ENCODE assay signal across 24 cellular contexts in genomic region chr2:64563436-64563938, GRCh38. TPM values are rescaled to one million over a fixed set of nuclear protein-coding genes. Genes with fewer than 3 reads are reported as not detected.
DNase-seq lines count a peak whose midpoint lies in the region; ATAC-seq, FAIRE-seq and TF ChIP-seq lines count a peak whose summit lies in the region.
"Had no signal": no experiment of that assay in that cellular context is flagged by ENCODE, and none has a peak within 500 bp of the region (broad histone marks: within the 10 kb centered on the region; RNA-seq: fewer than 3 reads in every experiment).

No MANE protein-coding gene starts in this region.

- TF ChIP-seq RAD21 in HepG2 (CRISPR knock-in tag; IDR thresholded peaks at IDR 0.05) = no peak

- no peak for ATAC-seq in HepG2
- no peak for ATAC-seq in right lobe of liver
- ATAC-seq in HG03159 (IDR thresholded peaks at IDR 0.05; ENCODE audit: unreplicated experiment) = no peak
- ATAC-seq: HCT116 had no signal

- TF ChIP-seq EP300 in HepG2 (IDR thresholded peaks at IDR 0.05; ENCODE audit: low read depth in 2 of 2, low read length in 2 of 2) (no peak), HepG2 (CRISPR knock-in tag; IDR thresholded peaks at IDR 0.05; ENCODE audit: borderline replicate concordance) (no peak)

- H3K9me3 ChIP-seq in HepG2 (ENCODE audit: low read length) (no peaks in the 10 kb centered on the region), right lobe of liver (no peaks in the 10 kb centered on the region), adipocyte (ENCODE audit: control insufficient read depth, low read length) (no peaks in the 10 kb centered on the region)
- H3K9me3 ChIP-seq: BLaER1 treated with 17β-estradiol and CSF1 and Interleukin-3, amounts not matched to agents 10 nM and 100 nM had no signal

- no peaks in the 10 kb centered on the region for H3K27me3 ChIP-seq in HepG2 (ENCODE audit: control insufficient read depth in 1 of 2, insufficient read depth in 2 of 2, low read length in 2 of 2)
- H3K27me3 ChIP-seq in right lobe of liver = no peaks in the 10 kb centered on the region
- H3K27me3 ChIP-seq in adipocyte (replicated peaks; ENCODE audit: control insufficient read depth, insufficient read depth, low read length) = no peaks in the 10 kb centered on the region
- H3K27me3 ChIP-seq: BLaER1 treated with 17β-estradiol and CSF1 and Interleukin-3, amounts not matched to agents 10 nM and 100 nM had no signal

- FAIRE-seq in HepG2 (lab: Jason Lieb, UNC) = no peak
- FAIRE-seq: G401.6, GM12892, GM18507, HTR-8/SVneo had no signal

- H3K4me3 Mint-ChIP-seq in endothelial cell (ENCODE audit: unreplicated experiment) = no peak overlapping the region
- H3K4me3 Mint-ChIP-seq: B cell; CD4-positive, CD25-positive, alpha-beta regulatory T cell; CD8-positive, alpha-beta memory T cell; HFFc6; IgD-negative memory B cell had no signal

- H3K4me3 ChIP-seq in HepG2 (replicated peaks in 1 of 3; ENCODE audit: insufficient read depth in 1 of 3, low read depth in 2 of 3, low read length in 3 of 3) (no peak overlapping the region), right lobe of liver (no peak overlapping the region), adipocyte (ENCODE audit: low read length) (no peak overlapping the region), choroid plexus epithelial cell (ENCODE audit: low read depth, low read length) (no peak overlapping the region)
- H3K4me3 ChIP-seq: BLaER1 treated with 17β-estradiol and CSF1 and Interleukin-3, amounts not matched to agents 10 nM and 100 nM had no signal

- H4K20me1 ChIP-seq in HepG2 (ENCODE audit: insufficient read depth, low read length) = no peaks in the 10 kb centered on the region

- POLR2A ChIA-PET in HepG2 (lab: Yijun Ruan, JAX) = no interaction called here

- BruUV-seq in HepG2 (replicated peaks; lab: Mats Ljungman, UMichigan) = no TSS peak

- TF ChIP-seq CTCF in HepG2 (CRISPR knock-in tag; IDR thresholded peaks at IDR 0.05) (no peak), right lobe of liver (IDR thresholded peaks at IDR 0.05) (no peak), choroid plexus epithelial cell (conservative IDR thresholded peaks at IDR 0.05; ENCODE audit: low read depth, low read length) (no peak), endothelial cell (IDR thresholded peaks at IDR 0.05; ENCODE audit: unreplicated experiment) (no peak)

- H3K4me1 ChIP-seq in HepG2 (ENCODE audit: insufficient read depth, low read length) (no peaks in the 10 kb centered on the region), right lobe of liver (peaks cover 0 to 4% (median 0%) of the 10 kb centered on the region in 4 donors), adipocyte (ENCODE audit: control insufficient read depth, insufficient read depth, low read length) (peaks cover 5% of the 10 kb centered on the region)

- CTCF ChIA-PET in HepG2 (lab: Yijun Ruan, JAX; ENCODE audit: low intra/inter-chr PET ratio, low total read pairs) = interaction anchor here (2.8 kb wide), 1 partner anchor 41 kb away, joined by 38 read pairs; the partner anchor contains the start of gene AFTPH

- no peaks in the 10 kb centered on the region for H3K79me2 ChIP-seq in HepG2 (ENCODE audit: insufficient read depth, low read length)

- 95% methylated on average over 6 of the region's 6 CpGs for WGBS in HepG2 (ENCODE audit: low lambda C conversion rate)
- 71% methylated on average over 6 of the region's 6 CpGs for WGBS in right lobe of liver (ENCODE audit: insufficient coverage, low coverage, low lambda C conversion rate, missing lambda C conversion rate)

- no peak overlapping the region for H2AFZ ChIP-seq in HepG2 (ENCODE audit: low read length)

- no peaks in the 10 kb centered on the region for H3K36me3 Mint-ChIP-seq in endothelial cell (ENCODE audit: low read depth, unreplicated experiment)
- H3K36me3 Mint-ChIP-seq: IgD-negative memory B cell had no signal

- H3K4me2 ChIP-seq in HepG2 (ENCODE audit: low read depth, low read length) = no peak overlapping the region

- no peak for DNase-seq in HepG2 (ENCODE audit: low spot score)
- DNase-seq in right lobe of liver = no peak
- peak; percentile 3 for DNase-seq in adipocyte (ENCODE audit: low read depth)
- DNase-seq in choroid plexus epithelial cell (ENCODE audit: low read depth) = peak; percentile 36
- DNase-seq in endothelial cell (ENCODE audit: low spot score) = no peak
- DNase-seq: CD4-positive, CD25-positive, alpha-beta regulatory T cell; CD8-positive, alpha-beta memory T cell; COR-L47; DMS 273 treated with DMSO at 0.1 percent for 48 hours; DMS53; DND-41; EL; GOT3; H7; HFFc6 had no signal

- H3K4me1 Mint-ChIP-seq in endothelial cell (ENCODE audit: unreplicated experiment) = peaks cover 6% of the 10 kb centered on the region

- in situ Hi-C loops in HepG2 (cut with HindIII; ENCODE audit: extremely low pct_ligation_motif_present, low pct_unique_long_range_greater_than_20kb) = loop anchor here (5.0 kb wide), 1 partner anchor 231 kb away; no protein-coding TSS in a partner anchor

- peaks cover 0 to 4% of the 10 kb centered on the region in 2 experiments; a peak in 1 of 5 replicates for H3K36me3 ChIP-seq in HepG2 (replicated peaks in 1 of 2; ENCODE audit: control insufficient read depth in 1 of 2, insufficient read depth in 2 of 2, low read length in 2 of 2)
- H3K36me3 ChIP-seq in right lobe of liver = no peaks in the 10 kb centered on the region
- no peaks in the 10 kb centered on the region for H3K36me3 ChIP-seq in adipocyte (ENCODE audit: control insufficient read depth, insufficient read depth, low read length, severe bottlenecking)

- no peak overlapping the region for H3K9ac ChIP-seq in HepG2 (ENCODE audit: insufficient read depth, low read depth, low read length)
- no peak overlapping the region for H3K9ac ChIP-seq in adipocyte (ENCODE audit: low read length)
- H3K9ac ChIP-seq: BLaER1 treated with 17β-estradiol and CSF1 and Interleukin-3, amounts not matched to agents 10 nM and 100 nM had no signal

- intact Hi-C loops in HepG2 (cut with micrococcal nuclease; ENCODE audit: unreplicated experiment) = loop anchor here (5.0 kb wide), 1 partner anchor 516 kb away; no protein-coding TSS in a partner anchor
- intact Hi-C loops in right lobe of liver (cut with DNase I) = no loop called here

- H3K27ac ChIP-seq in HepG2 (ENCODE audit: extremely low read length, insufficient read depth, low read length) (no peak overlapping the region), right lobe of liver (no peak overlapping the region)
- H3K27ac ChIP-seq: BLaER1 treated with 17β-estradiol and CSF1 and Interleukin-3, amounts not matched to agents 10 nM and 100 nM had no signal

- TF ChIP-seq POLR2A in HepG2 (IDR thresholded peaks at IDR 0.05; ENCODE audit: insufficient read depth in 1 of 2, low read depth in 2 of 2, low read length in 2 of 2) (no peak), right lobe of liver (IDR thresholded peaks at IDR 0.05) (no peak)

- H3K27me3 Mint-ChIP-seq in endothelial cell (ENCODE audit: unreplicated experiment) = peaks cover 2% of the 10 kb centered on the region
- H3K27me3 Mint-ChIP-seq: B cell; CD4-positive, CD25-positive, alpha-beta regulatory T cell; CD8-positive, alpha-beta memory T cell; IgD-negative memory B cell had no signal

- no peak overlapping the region for H3K27ac Mint-ChIP-seq in endothelial cell (ENCODE audit: unreplicated experiment)
- H3K27ac Mint-ChIP-seq: B cell, HFFc6, IgD-negative memory B cell had no signal

- no peaks in the 10 kb centered on the region for H3K9me3 Mint-ChIP-seq in endothelial cell (ENCODE audit: unreplicated experiment)
- H3K9me3 Mint-ChIP-seq: CD4-positive, CD25-positive, alpha-beta regulatory T cell; CD8-positive, alpha-beta memory T cell; HFFc6; IgD-negative memory B cell had no signal

RNA-seq across cellular contexts. Expression of gene AFTPH, which starts 39.4 kb away (rescaled TPM):
- total RNA-seq in HepG2 (2016; rRNA removed; fragmentation: Illumina TruSeq; extraction: Trizol) (36.8 and 45.9 TPM in 2 replicates), right lobe of liver (10 to 100 TPM; 14.9 to 24.4 (median 19.8) TPM), endothelial cell (ENCODE audit: unreplicated experiment) (13.1 TPM)
- 17.9 and 21.2 TPM in 2 replicates for total RNA-seq in HepG2 (2016; cell fraction: cytosol; rRNA removed; fragmentation: Illumina TruSeq; extraction: Trizol; ENCODE audit: low read depth)
- 36.6 and 50.6 TPM in 2 replicates for total RNA-seq in HepG2 (2016; cell fraction: insoluble cytoplasmic fraction; rRNA removed; fragmentation: Illumina TruSeq; extraction: Trizol)
- 30.5 and 36.5 TPM in 2 replicates for total RNA-seq in HepG2 (2016; cell fraction: membrane; rRNA removed; fragmentation: Illumina TruSeq; extraction: Trizol)
- total RNA-seq in HepG2 (2016; cell fraction: nucleus; rRNA removed; fragmentation: Illumina TruSeq; extraction: Trizol) = 27.4 and 31.1 TPM in 2 replicates
- 22.6 and 27.5 TPM in 2 replicates for polyA plus RNA-seq in HepG2 (2011; rRNA removed)
- 12.5 and 16.4 TPM in 2 replicates for polyA plus RNA-seq in HepG2 (2011; cell fraction: cytosol; rRNA removed)
- polyA plus RNA-seq in HepG2 (2011; cell fraction: nucleus; rRNA removed) = 8.6 and 11.4 TPM in 2 replicates
- polyA plus RNA-seq in HepG2 (2012) = 19.6 and 29.6 TPM in 2 replicates
- polyA plus RNA-seq in HepG2 (2016; cell fraction: cytosol; fragmentation: Illumina TruSeq; extraction: Trizol; ENCODE audit: low read depth) = 3.8 and 5.1 TPM in 2 replicates
- 41.1 and 41.2 TPM in 2 replicates for polyA plus RNA-seq in HepG2 (2016; cell fraction: insoluble cytoplasmic fraction; fragmentation: Illumina TruSeq; extraction: Trizol; ENCODE audit: low read depth)
- polyA plus RNA-seq in HepG2 (2016; cell fraction: membrane; fragmentation: Illumina TruSeq; extraction: Trizol; ENCODE audit: low read depth) = 11.6 and 13.1 TPM in 2 replicates
- polyA plus RNA-seq in HepG2 (2016; cell fraction: nucleus; fragmentation: Illumina TruSeq; extraction: Trizol; ENCODE audit: insufficient read depth, low read depth) = 35.6 and 37.0 TPM in 2 replicates
- polyA minus RNA-seq in HepG2 (2011; rRNA and poly(A)+ RNA removed; ENCODE audit: low replicate concordance) = 9.2 and 13.7 TPM in 2 replicates
- polyA minus RNA-seq in HepG2 (2011; cell fraction: cytosol; rRNA and poly(A)+ RNA removed) = 16.5 and 19.2 TPM in 2 replicates
- 36.2 and 39.9 TPM in 2 replicates for polyA minus RNA-seq in HepG2 (2011; cell fraction: nucleus; rRNA and poly(A)+ RNA removed)

Comparison
In these comparisons a context has a peak if more than half of its experiments do, and no peak if none do; other contexts are left out.
1. DNase-seq: peak in adipocyte (single experiment) and choroid plexus epithelial cell (single experiment); none in HepG2 (single experiment), right lobe of liver (0 of 3) and endothelial cell (single experiment).